ENCODE assay signal across 9 cellular contexts in genomic region chr3:196741401-196741761, GRCh38. TPM values are rescaled to one million over a fixed set of nuclear protein-coding genes. Genes with fewer than 3 reads are reported as not detected.
DNase-seq lines count a peak whose midpoint lies in the region; ATAC-seq, FAIRE-seq and TF ChIP-seq lines count a peak whose summit lies in the region.
"Had no signal": no experiment of that assay in that cellular context is flagged by ENCODE, and none has a peak within 500 bp of the region (broad histone marks: within the 10 kb centered on the region; RNA-seq: fewer than 3 reads in every experiment).

No MANE protein-coding gene starts in this region.

- peak overlapping the region; percentile 96 for H3K27ac ChIP-seq in left ventricle myocardium inferior (replicated peaks)
- H3K27ac ChIP-seq in GM12878 (ENCODE audit: control insufficient read depth, insufficient read depth), result peak overlapping the region; percentile 92
- H3K27ac ChIP-seq in mesodermal cell (ENCODE audit: low read depth, low read length, severe bottlenecking), result peak overlapping the region; percentile 94
- H3K27ac ChIP-seq in vagina, result peak overlapping the region; percentile 95

- SMC1A ChIA-PET in GM12878 (lab: Charles Lee; ENCODE audit: uncharacterized antibody, unreplicated experiment), result interaction anchor here (0.7 to 1.2 kb wide), 4 partner anchors 30 to 132 kb away, joined by 3 to 6 read pairs (median 4); no protein-coding TSS in a partner anchor

- H3K79me2 ChIP-seq in GM12878 (ENCODE audit: control insufficient read depth, insufficient read depth, low read length), result peaks cover 66% of the 10 kb centered on the region

- TF ChIP-seq CTCF in left ventricle myocardium inferior (IDR thresholded peaks at IDR 0.05; ENCODE audit: borderline replicate concordance) (no peak), GM12878 (IDR thresholded peaks at IDR 0.05 in 2 of 3, conservative IDR thresholded peaks at IDR 0.05 in 1 of 3; ENCODE audit: control insufficient read depth in 2 of 3, extremely low read depth in 1 of 3, insufficient read depth in 1 of 3, low read depth in 3 of 3, low read length in 3 of 3) (no peak), vagina (IDR thresholded peaks at IDR 0.05) (no peak)

- no peaks in the 10 kb centered on the region for H4K20me1 ChIP-seq in GM12878 (ENCODE audit: control insufficient read depth, insufficient read depth)

- intact Hi-C loops in left ventricle myocardium inferior (cut with micrococcal nuclease) (no loop called here), left cardiac atrium (cut with DNase I) (no loop called here), GM12878 (cut with micrococcal nuclease; ENCODE audit: unreplicated experiment) (no loop called here), vagina (cut with DNase I) (no loop called here)

- TF ChIP-seq POLR2A in GM12878 (IDR thresholded peaks at IDR 0.05; ENCODE audit: low read depth, low read length), result no peak
- no peak for TF ChIP-seq POLR2A in vagina (IDR thresholded peaks at IDR 0.05)

- peaks cover 43% of the 10 kb centered on the region for H3K4me1 ChIP-seq in left ventricle myocardium inferior
- H3K4me1 ChIP-seq in GM12878 (ENCODE audit: control insufficient read depth, insufficient read depth, low read length), result no peaks in the 10 kb centered on the region
- H3K4me1 ChIP-seq in mesodermal cell (ENCODE audit: control insufficient read depth, insufficient read depth, low read length, poor library complexity, severe bottlenecking), result no peaks in the 10 kb centered on the region
- H3K4me1 ChIP-seq in vagina, result peaks cover 35% of the 10 kb centered on the region

- ATAC-seq in left cardiac atrium, result no peak
- no peak for ATAC-seq in GM12878
- no peak for ATAC-seq in GM21529 (IDR thresholded peaks at IDR 0.05; ENCODE audit: unreplicated experiment)

- POLR2A ChIA-PET in GM12878 (lab: Charles Lee), result interaction anchor here (0.8 to 2.4 kb wide), 2 partner anchors 17 to 23 kb away, joined by 4 to 8 read pairs; no protein-coding TSS in a partner anchor

- H2AFZ ChIP-seq in GM12878 (ENCODE audit: control insufficient read depth, low read depth, low read length), result no peak overlapping the region

- H3K36me3 ChIP-seq in left ventricle myocardium inferior (peaks cover 6% of the 10 kb centered on the region), GM12878 (ENCODE audit: control insufficient read depth in 2 of 2, insufficient read depth in 2 of 2, low read length in 1 of 2) (no peaks in the 10 kb centered on the region), mesodermal cell (ENCODE audit: control insufficient read depth, insufficient read depth, low read length) (peaks cover 23% of the 10 kb centered on the region), vagina (no peaks in the 10 kb centered on the region)

- H3K9ac ChIP-seq in GM12878 (ENCODE audit: control insufficient read depth, insufficient read depth, low read length), result peak overlapping the region; percentile 95

- CTCF ChIA-PET in GM12878 (lab: Yijun Ruan, JAX), result interaction anchor here (1.4 to 3.3 kb wide), 2 partner anchors 56 to 132 kb away, joined by 6 to 10 read pairs; no protein-coding TSS in a partner anchor

- DNase-seq in left ventricle myocardium inferior (no peak), left cardiac atrium (no peak), GM12878 (ENCODE audit: low read depth, low spot score) (no peak), vagina (ENCODE audit: extremely low spot score in 2 of 2) (no peak), glomerular visceral epithelial cell (ENCODE audit: extremely low spot score) (no peak), NCI-H2171 treated with DMSO at 0.1 percent for 48 hours (lab: John Stamatoyannopoulos, UW) (no peak)

- H3K27me3 ChIP-seq in left ventricle myocardium inferior (ENCODE audit: low read depth) (no peaks in the 10 kb centered on the region), GM12878 (replicated peaks in 1 of 2; ENCODE audit: control insufficient read depth in 2 of 2, insufficient read depth in 2 of 2, low read length in 1 of 2) (no peaks in the 10 kb centered on the region), vagina (no peaks in the 10 kb centered on the region)

- FAIRE-seq in GM12878 (lab: Jason Lieb, UNC), result no peak
- FAIRE-seq: TTC549 had no signal

- WGBS in GM12878 (ENCODE audit: insufficient coverage, insufficient replicate concordance, low lambda C conversion rate, missing lambda C conversion rate), result 1% methylated on average over 5 of the region's 5 CpGs
- 59 to 80% methylated on average over 1 to 3 of the region's 5 CpGs for WGBS in mesodermal cell (ENCODE audit: insufficient coverage in 2 of 2), 2 experiments

- in situ Hi-C loops in GM12878 (cut with MboI), result no loop called here

- TF ChIP-seq EP300 in GM12878 (IDR thresholded peaks at IDR 0.05; ENCODE audit: borderline replicate concordance in 1 of 2, control insufficient read depth in 1 of 2, low read depth in 2 of 2, low read length in 2 of 2), result no peak

- no TSS peak for BruUV-seq in GM12878 (replicated peaks; lab: Mats Ljungman, UMichigan)

- TF ChIP-seq RAD21 in GM12878 (IDR thresholded peaks at IDR 0.05; ENCODE audit: insufficient read depth, low read depth, low read length), result no peak

- peak overlapping the region; percentile 52 for H3K4me2 ChIP-seq in GM12878 (ENCODE audit: control insufficient read depth, insufficient read depth)

- RAD21 ChIA-PET in GM12878 (lab: Charles Lee; ENCODE audit: unreplicated experiment), result interaction anchor here (0.8 to 2.2 kb wide), 4 partner anchors 24 to 44 kb away, joined by 3 to 7 read pairs (median 4); no protein-coding TSS in a partner anchor

- H3K9me3 ChIP-seq in left ventricle myocardium inferior (replicated peaks) (no peaks in the 10 kb centered on the region), GM12878 (replicated peaks; ENCODE audit: control insufficient read depth, insufficient read depth, low read length) (no peaks in the 10 kb centered on the region; the same call in 2 of the 3 replicates), mesodermal cell (ENCODE audit: control insufficient read depth, low read length) (no peaks in the 10 kb centered on the region), vagina (no peaks in the 10 kb centered on the region)

- peak overlapping the region; percentile 79 for H3K4me3 ChIP-seq in left ventricle myocardium inferior
- H3K4me3 ChIP-seq in GM12878, result peak overlapping the region; percentile 95
- H3K4me3 ChIP-seq in mesodermal cell (ENCODE audit: extremely low read depth, insufficient read depth, low read length, poor library complexity, severe bottlenecking), result peak overlapping the region; percentile 97
- H3K4me3 ChIP-seq in vagina, result peak overlapping the region; percentile 73 to 75

RNA-seq across cellular contexts. Expression of gene PAK2, which starts 1.7 kb away (rescaled TPM):
- total RNA-seq in left ventricle myocardium inferior, result 45.7 TPM
- total RNA-seq in left cardiac atrium, result 10 to 100 TPM; 47.3 to 78.3 TPM
- 30.3 and 31.9 TPM in 2 replicates for total RNA-seq in GM12878 (2013; cell fraction: nucleolus; rRNA removed)
- 13.4 and 15.7 TPM in 2 replicates for total RNA-seq in GM12878 (2014; rRNA removed)
- 21.9 and 23.3 TPM in 2 replicates for total RNA-seq in GM12878 (2014; rRNA removed; fragmentation: Illumina TruSeq; extraction: Trizol)
- 54.5 and 59.1 TPM in 2 replicates for total RNA-seq in GM12878 (2021)
- polyA plus RNA-seq in GM12878 (2011; ENCODE audit: low read depth), result 23.4 TPM
- polyA plus RNA-seq in GM12878 (2011; rRNA removed), result 44.7 and 46.5 TPM in 2 replicates
- 34.2 and 44.8 TPM in 2 replicates for polyA plus RNA-seq in GM12878 (2011; cell fraction: cytosol; rRNA removed)
- polyA plus RNA-seq in GM12878 (2011; cell fraction: nucleus; rRNA removed), result 15.1 and 15.6 TPM in 2 replicates
- polyA plus RNA-seq in GM12878 (2012), result 43.8 and 44.0 TPM in 2 replicates
- polyA plus RNA-seq in GM12878 (2014; fragmentation: Illumina TruSeq; extraction: Trizol), result 43.4 and 52.2 TPM in 2 replicates
- 10 to 100 TPM in 1 of 2 experiments, 1 to 10 TPM in 1; 9.0 to 11.7 TPM for polyA plus RNA-seq in GM12878 (2014; fragmentation: Nextera tagmentation; extraction: Ambion mirVana)
- 17.5 and 18.2 TPM in 2 replicates for polyA plus RNA-seq in GM12878 (2014; rRNA removed)
- 10 to 100 TPM; 32.1 to 35.9 TPM for polyA plus RNA-seq in GM12878 (2016; fragmentation: Nextera tagmentation; extraction: Ambion mirVana)
- 84.2 and 128 TPM in 2 replicates for polyA minus RNA-seq in GM12878 (2011; rRNA and poly(A)+ RNA removed)
- polyA minus RNA-seq in GM12878 (2011; cell fraction: cytosol; rRNA and poly(A)+ RNA removed), result 42.6 and 49.1 TPM in 2 replicates
- 5.1 and 8.1 TPM in 2 replicates for polyA minus RNA-seq in GM12878 (2011; cell fraction: nucleus; rRNA and poly(A)+ RNA removed)
- polyA plus RNA-seq in mesodermal cell (2013, experiment 1 of 2), result 56.3 TPM
- polyA plus RNA-seq in mesodermal cell (2013, experiment 2 of 2), result 52.5 TPM
- 41.3 TPM for total RNA-seq in vagina

RNA-seq across cellular contexts. Expression of gene PIGX, which starts 29.2 kb away (rescaled TPM):
- total RNA-seq in left ventricle myocardium inferior (15.6 TPM), left cardiac atrium (10 to 100 TPM; 10.9 to 18.4 TPM), GM12878 (2014; rRNA removed) (23.8 and 31.9 TPM in 2 replicates), GM12878 (2014; rRNA removed; fragmentation: Illumina TruSeq; extraction: Trizol) (22.6 and 22.9 TPM in 2 replicates), GM12878 (2021) (21.8 and 27.1 TPM in 2 replicates), vagina (31.9 TPM)
- total RNA-seq in GM12878 (2013; cell fraction: nucleolus; rRNA removed), result 12.4 TPM in 2 replicates
- 8.6 TPM for polyA plus RNA-seq in GM12878 (2011; ENCODE audit: low read depth)
- polyA plus RNA-seq in GM12878 (2011; rRNA removed) (17.6 and 26.2 TPM in 2 replicates), GM12878 (2014; fragmentation: Illumina TruSeq; extraction: Trizol) (25.5 and 29.7 TPM in 2 replicates), GM12878 (2014; fragmentation: Nextera tagmentation; extraction: Ambion mirVana) (1 to 10 TPM; 3.8 to 9.7 TPM), GM12878 (2014; rRNA removed) (23.5 and 27.3 TPM in 2 replicates), GM12878 (2016; fragmentation: Nextera tagmentation; extraction: Ambion mirVana) (10 to 100 TPM in 1 of 2 experiments, 1 to 10 TPM in 1; 5.7 to 40.0 TPM)
- polyA plus RNA-seq in GM12878 (2011; cell fraction: cytosol; rRNA removed), result 7.9 and 8.1 TPM in 2 replicates
- 5.1 and 5.5 TPM in 2 replicates for polyA plus RNA-seq in GM12878 (2011; cell fraction: nucleus; rRNA removed)
- 11.6 and 13.9 TPM in 2 replicates for polyA plus RNA-seq in GM12878 (2012)
- 10.5 and 11.1 TPM in 2 replicates for polyA minus RNA-seq in GM12878 (2011; rRNA and poly(A)+ RNA removed)
- polyA minus RNA-seq in GM12878 (2011; cell fraction: cytosol; rRNA and poly(A)+ RNA removed), result 5.1 and 5.5 TPM in 2 replicates
- polyA minus RNA-seq in GM12878 (2011; cell fraction: nucleus; rRNA and poly(A)+ RNA removed), result 5.0 and 5.3 TPM in 2 replicates
- 35.6 TPM for polyA plus RNA-seq in mesodermal cell (2013, experiment 1 of 2)
- 31.8 TPM for polyA plus RNA-seq in mesodermal cell (2013, experiment 2 of 2)

RNA-seq across cellular contexts. Expression of gene CEP19, which starts 29.3 kb away (rescaled TPM):
- total RNA-seq in left ventricle myocardium inferior (1.5 TPM), left cardiac atrium (1 to 10 TPM; 1.3 to 1.7 TPM), GM12878 (2014; rRNA removed) (2.0 and 2.5 TPM in 2 replicates), GM12878 (2014; rRNA removed; fragmentation: Illumina TruSeq; extraction: Trizol) (2.7 and 2.9 TPM in 2 replicates), GM12878 (2021) (1.6 and 1.9 TPM in 2 replicates), vagina (1.5 TPM)
- total RNA-seq in GM12878 (2013; cell fraction: nucleolus; rRNA removed), result 0.22 and 0.23 TPM in 2 replicates
- polyA plus RNA-seq in GM12878 (2011; ENCODE audit: low read depth), result 0.76 TPM
- polyA plus RNA-seq in GM12878 (2011; rRNA removed) (1.9 and 2.8 TPM in 2 replicates), GM12878 (2014; fragmentation: Illumina TruSeq; extraction: Trizol) (3.1 and 4.5 TPM in 2 replicates), GM12878 (2014; fragmentation: Nextera tagmentation; extraction: Ambion mirVana) (1 to 10 TPM; 2.4 to 2.8 TPM), GM12878 (2014; rRNA removed) (2.2 and 2.6 TPM in 2 replicates), GM12878 (2016; fragmentation: Nextera tagmentation; extraction: Ambion mirVana) (1 to 10 TPM; 5.6 to 5.9 TPM)
- 0.76 and 0.95 TPM in 2 replicates for polyA plus RNA-seq in GM12878 (2011; cell fraction: cytosol; rRNA removed)
- 0.23 and 0.24 TPM in 2 replicates for polyA plus RNA-seq in GM12878 (2011; cell fraction: nucleus; rRNA removed)
- 1.2 and 2.3 TPM in 2 replicates for polyA plus RNA-seq in GM12878 (2012)
- 0.41 and 0.73 TPM in 2 replicates for polyA minus RNA-seq in GM12878 (2011; rRNA and poly(A)+ RNA removed)
- polyA minus RNA-seq in GM12878 (2011; cell fraction: cytosol; rRNA and poly(A)+ RNA removed), result not detected in 2 replicates
- polyA minus RNA-seq in GM12878 (2011; cell fraction: nucleus; rRNA and poly(A)+ RNA removed), result 0.60 TPM in 1 of 2 replicates, not detected in the other
- polyA plus RNA-seq in mesodermal cell (2013, experiment 1 of 2), result 4.8 TPM
- polyA plus RNA-seq in mesodermal cell (2013, experiment 2 of 2), result 6.1 TPM
